In the genomic region with DNA sequence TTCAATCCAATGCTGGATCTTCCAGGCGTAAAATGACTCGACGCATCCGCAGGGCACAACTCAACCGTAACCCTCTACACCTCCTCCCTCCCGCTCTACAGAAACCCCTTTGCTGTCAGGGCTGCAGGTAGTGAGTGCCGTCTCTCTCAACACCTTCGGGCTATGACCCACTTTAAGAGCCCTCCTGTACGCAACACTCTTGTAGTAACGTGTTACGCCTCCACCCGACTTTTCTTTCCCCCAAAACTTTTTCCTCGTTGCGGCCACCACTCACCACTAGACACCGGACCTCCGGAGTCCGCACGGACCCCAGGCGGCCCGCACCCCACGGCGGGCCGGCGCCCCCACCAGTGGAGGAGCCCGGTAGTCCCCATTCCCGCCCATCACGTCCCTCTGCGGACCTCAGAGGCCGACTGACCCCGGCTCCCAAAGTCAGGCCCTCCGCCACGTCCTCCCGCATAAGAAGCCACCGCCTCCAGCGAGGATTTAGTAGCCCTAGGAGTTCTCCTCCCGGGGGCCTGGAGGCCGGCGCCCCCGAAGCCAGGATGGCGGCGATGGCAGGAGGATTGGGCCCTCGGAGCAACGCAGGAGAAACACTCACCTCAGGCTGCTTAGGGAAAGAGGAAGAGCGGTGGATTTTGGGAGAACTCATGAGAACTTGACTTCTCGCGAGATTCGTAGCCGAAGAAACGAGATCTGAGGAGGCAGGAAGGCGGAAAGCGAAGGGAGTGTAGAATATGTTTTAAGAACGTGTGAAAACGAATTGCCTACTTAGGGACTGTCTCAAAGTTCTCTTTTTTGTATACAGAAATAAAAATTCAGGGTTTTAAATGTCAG, we compare ENCODE assay signal across 8 cellular contexts. TPM values are rescaled to one million over a fixed set of nuclear protein-coding genes. Genes with fewer than 3 reads are reported as not detected.
DNase-seq lines count a peak whose midpoint lies in the region; ATAC-seq and TF ChIP-seq lines count a peak whose summit lies in the region.

A gene (minus strand): TSS at position 609 of the 837 bp plus-strand sequence.

- CTCF ChIA-PET in PC-3 (lab: Charles Lee), result no interaction called here

- no peak within 1 kb of the TSS; the same call in 1 of the 2 replicates for H2AFZ ChIP-seq in PC-3 (ENCODE audit: low read length)

- intact Hi-C loops in PC-3 (cut with micrococcal nuclease), result no loop called here

- in situ Hi-C loops in Caki2 (cut with HindIII; ENCODE audit: low pct_unique_long_range_greater_than_20kb, low sequenced_read_pairs), result no loop called here

- peaks cover 18% of the 10 kb centered on the region for H3F3A ChIP-seq in PC-3 (ENCODE audit: low read length, unreplicated experiment)

- H3K9ac ChIP-seq in PC-3 (ENCODE audit: low read length), result peak within 1 kb of the TSS; percentile 100

- peaks cover 23% of the 10 kb centered on the region for H3K36me3 ChIP-seq in PC-3 (ENCODE audit: low read depth, low read length)

- no peak for TF ChIP-seq RAD21 in Ishikawa (IDR thresholded peaks at IDR 0.05; ENCODE audit: low read depth)

- POLR2A ChIA-PET in PC-3 (lab: Charles Lee; ENCODE audit: unreplicated experiment), result no interaction called here

- TF ChIP-seq EP300 in Ishikawa (IDR thresholded peaks at IDR 0.05; ENCODE audit: borderline replicate concordance), result 0 out of 2 replicates have a peak, but pooled peaks have one; percentile 25

- H3K79me2 ChIP-seq in PC-3 (ENCODE audit: low read length), result peaks cover 28% of the 10 kb centered on the region

- peak; percentile 91 for DNase-seq in Caki2 (ENCODE audit: low read depth)
- DNase-seq in PC-3, result peak; percentile 89
- DNase-seq in activated T-cell treated with anti-CD3 and anti-CD28 coated beads for 48 hours (ENCODE audit: low read depth), result peak; percentile 70
- DNase-seq in epithelial cell of proximal tubule (ENCODE audit: low read depth), result peak; percentile 98
- DNase-seq in mucosa of gallbladder (ENCODE audit: low spot score), result peak; percentile 97
- peak; percentile 63 to 68 for DNase-seq in stimulated activated CD8-positive, alpha-beta memory T cell treated with anti-CD3 and anti-CD28 coated beads, Interleukin-4, amount 100 ng/mL, for 4 hours (ENCODE audit: low read depth in 2 of 2, low spot score in 1 of 2)

- H3K9me2 ChIP-seq in PC-3 (replicated peaks; ENCODE audit: low read length), result no peaks in the 10 kb centered on the region

- peak within 1 kb of the TSS; percentile 89 for H3K4me2 ChIP-seq in PC-3 (ENCODE audit: low read length)

- peak within 1 kb of the TSS; percentile 90 for H3K4me3 ChIP-seq in PC-3 (ENCODE audit: low read length)
- H3K4me3 ChIP-seq in epithelial cell of proximal tubule (ENCODE audit: low read depth, low read length), result peak within 1 kb of the TSS; percentile 73

- peak within 1 kb of the TSS; percentile 68 for H3K27ac ChIP-seq in PC-3 (ENCODE audit: low read length)

- TSS peak; percentile 39 for BruUV-seq in PC-3 (replicated peaks; lab: Mats Ljungman, UMichigan)

- ATAC-seq in GM21447 (IDR thresholded peaks at IDR 0.05; ENCODE audit: unreplicated experiment), result peak; percentile 76
- peak; percentile 80 for ATAC-seq in PC-3

- H3K27me3 ChIP-seq in PC-3 (ENCODE audit: low read length), result no peaks in the 10 kb centered on the region

- H3K4me1 ChIP-seq in PC-3 (ENCODE audit: insufficient read depth, low read length), result peaks cover 15% of the 10 kb centered on the region; the same call in 1 of the 2 replicates

- H3K9me3 ChIP-seq in PC-3 (ENCODE audit: low read length), result no peaks in the 10 kb centered on the region

- H4K20me1 ChIP-seq in PC-3 (ENCODE audit: low read length), result peaks cover 23% of the 10 kb centered on the region

- TF ChIP-seq CTCF in PC-3 (conservative IDR thresholded peaks at IDR 0.05; ENCODE audit: low read depth, low read length), result no peak
- no peak for TF ChIP-seq CTCF in epithelial cell of proximal tubule (conservative IDR thresholded peaks at IDR 0.05; ENCODE audit: low read depth, low read length)

TF ChIP-seq in Ishikawa, 13 proteins besides CTCF, POLR2A, EP300 and RAD21:
- TF ChIP-seq, protein P1, sequence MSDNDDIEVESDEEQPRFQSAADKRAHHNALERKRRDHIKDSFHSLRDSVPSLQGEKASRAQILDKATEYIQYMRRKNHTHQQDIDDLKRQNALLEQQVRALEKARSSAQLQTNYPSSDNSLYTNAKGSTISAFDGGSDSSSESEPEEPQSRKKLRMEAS (IDR thresholded peaks at IDR 0.05), result peak; percentile 85
- TF ChIP-seq TAF1 (IDR thresholded peaks at IDR 0.05; ENCODE audit: low read depth) (peak; percentile 100), TCF12 (IDR thresholded peaks at IDR 0.05; ENCODE audit: low read depth) (peak; percentile 54), YY1 (IDR thresholded peaks at IDR 0.05; ENCODE audit: low read depth) (peak; percentile 82), EGR1 (IDR thresholded peaks at IDR 0.05) (no peak), FOXM1 (IDR thresholded peaks at IDR 0.05; ENCODE audit: borderline replicate concordance, low read depth) (no peak), TEAD4 (IDR thresholded peaks at IDR 0.05) (no peak), CREB1 (IDR thresholded peaks at IDR 0.05; ENCODE audit: low read depth) (no peak), CEBPB (IDR thresholded peaks at IDR 0.05) (no peak), ZBTB7A (IDR thresholded peaks at IDR 0.05; ENCODE audit: low read depth) (no peak), NFIC (IDR thresholded peaks at IDR 0.05) (no peak)
- TF ChIP-seq, protein P2, sequence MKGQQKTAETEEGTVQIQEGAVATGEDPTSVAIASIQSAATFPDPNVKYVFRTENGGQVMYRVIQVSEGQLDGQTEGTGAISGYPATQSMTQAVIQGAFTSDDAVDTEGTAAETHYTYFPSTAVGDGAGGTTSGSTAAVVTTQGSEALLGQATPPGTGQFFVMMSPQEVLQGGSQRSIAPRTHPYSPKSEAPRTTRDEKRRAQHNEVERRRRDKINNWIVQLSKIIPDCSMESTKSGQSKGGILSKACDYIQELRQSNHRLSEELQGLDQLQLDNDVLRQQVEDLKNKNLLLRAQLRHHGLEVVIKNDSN (IDR thresholded peaks at IDR 0.05), result 0 out of 2 replicates have a peak, but pooled peaks have one; percentile 6
- TF ChIP-seq, protein P3, sequence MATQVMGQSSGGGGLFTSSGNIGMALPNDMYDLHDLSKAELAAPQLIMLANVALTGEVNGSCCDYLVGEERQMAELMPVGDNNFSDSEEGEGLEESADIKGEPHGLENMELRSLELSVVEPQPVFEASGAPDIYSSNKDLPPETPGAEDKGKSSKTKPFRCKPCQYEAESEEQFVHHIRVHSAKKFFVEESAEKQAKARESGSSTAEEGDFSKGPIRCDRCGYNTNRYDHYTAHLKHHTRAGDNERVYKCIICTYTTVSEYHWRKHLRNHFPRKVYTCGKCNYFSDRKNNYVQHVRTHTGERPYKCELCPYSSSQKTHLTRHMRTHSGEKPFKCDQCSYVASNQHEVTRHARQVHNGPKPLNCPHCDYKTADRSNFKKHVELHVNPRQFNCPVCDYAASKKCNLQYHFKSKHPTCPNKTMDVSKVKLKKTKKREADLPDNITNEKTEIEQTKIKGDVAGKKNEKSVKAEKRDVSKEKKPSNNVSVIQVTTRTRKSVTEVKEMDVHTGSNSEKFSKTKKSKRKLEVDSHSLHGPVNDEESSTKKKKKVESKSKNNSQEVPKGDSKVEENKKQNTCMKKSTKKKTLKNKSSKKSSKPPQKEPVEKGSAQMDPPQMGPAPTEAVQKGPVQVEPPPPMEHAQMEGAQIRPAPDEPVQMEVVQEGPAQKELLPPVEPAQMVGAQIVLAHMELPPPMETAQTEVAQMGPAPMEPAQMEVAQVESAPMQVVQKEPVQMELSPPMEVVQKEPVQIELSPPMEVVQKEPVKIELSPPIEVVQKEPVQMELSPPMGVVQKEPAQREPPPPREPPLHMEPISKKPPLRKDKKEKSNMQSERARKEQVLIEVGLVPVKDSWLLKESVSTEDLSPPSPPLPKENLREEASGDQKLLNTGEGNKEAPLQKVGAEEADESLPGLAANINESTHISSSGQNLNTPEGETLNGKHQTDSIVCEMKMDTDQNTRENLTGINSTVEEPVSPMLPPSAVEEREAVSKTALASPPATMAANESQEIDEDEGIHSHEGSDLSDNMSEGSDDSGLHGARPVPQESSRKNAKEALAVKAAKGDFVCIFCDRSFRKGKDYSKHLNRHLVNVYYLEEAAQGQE (IDR thresholded peaks at IDR 0.05; ENCODE audit: low read depth), result no peak

RNA-seq across cellular contexts. Expression of the gene that starts here (rescaled TPM):
- total RNA-seq in Caki2 (2014; rRNA removed; shearing (Covaris generic); ENCODE audit: low replicate concordance), result 1,255 and 1,356 TPM in 2 replicates
- total RNA-seq in PC-3 (2014; rRNA removed) (773 and 829 TPM in 2 replicates), epithelial cell of proximal tubule (2,565 and 4,223 TPM in 2 replicates), mucosa of gallbladder (1,108 TPM)

Comparison
In these comparisons a context has a peak if more than half of its experiments do, and no peak if none do; other contexts are left out.
1. Peak in every context shown above with its lines: DNase-seq, ATAC-seq, H3K4me3 ChIP-seq and H3K27ac ChIP-seq.